1 cellular context compared by ENCODE assay signal in the genomic region with DNA sequence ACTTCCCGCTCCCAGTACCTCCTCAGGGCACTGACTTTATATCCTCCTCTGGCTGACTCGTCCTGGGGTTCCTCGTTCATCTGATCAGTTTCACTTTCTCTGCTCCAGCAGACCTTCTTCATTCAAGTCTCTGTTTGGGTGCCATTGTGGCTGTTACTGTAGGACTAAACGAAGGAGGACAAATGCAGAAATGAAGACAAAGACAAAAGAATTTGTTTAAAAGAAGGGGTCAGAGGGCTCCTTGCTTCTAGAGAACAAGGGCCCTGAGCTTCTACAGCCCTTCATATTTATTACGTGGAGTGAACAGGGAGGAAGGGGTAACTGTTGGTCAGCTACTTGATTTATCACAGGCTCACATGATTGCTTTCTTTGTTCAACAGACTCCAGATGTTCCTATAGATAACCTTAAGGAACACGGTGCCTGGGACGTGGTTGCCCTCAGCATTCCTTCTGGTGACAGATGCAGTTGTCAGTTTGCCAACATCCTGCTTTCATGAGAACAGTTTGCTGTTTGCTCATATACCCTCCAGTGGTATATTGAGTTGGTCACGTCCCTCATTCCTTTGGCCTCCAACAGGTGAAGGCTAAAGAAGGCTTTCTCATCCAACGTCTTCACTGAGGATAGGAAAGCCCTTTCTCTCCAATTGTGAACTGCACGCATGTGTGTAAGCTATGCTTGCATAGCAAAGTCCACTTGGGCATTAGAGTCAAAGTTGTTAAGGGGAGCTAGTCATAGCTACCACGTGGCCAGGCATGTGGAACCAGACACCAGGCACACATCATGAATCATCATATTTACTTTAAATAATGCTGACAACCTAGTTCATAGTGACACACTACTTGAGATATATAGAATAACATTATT.
A peak's percentile ranks its signal among the peaks of the same experiment; 100 is the strongest.
TF ChIP-seq lines count a peak whose summit lies in the region.

No MANE protein-coding gene starts in this region.

TF ChIP-seq in K562, 482 proteins besides CTCF, POLR2A, EP300 and RAD21 (continued from another document and continues in another):
- TF ChIP-seq CAMTA2 (CRISPR knock-in tag; conservative IDR thresholded peaks at IDR 0.05) (no peak), TBP (optimal IDR thresholded peaks at IDR 0.05; ENCODE audit: low read depth, low read length) (no peak), TCF7L2 (IDR thresholded peaks at IDR 0.05; ENCODE audit: low read depth, low read length) (no peak), FOXK1 (CRISPR knock-in tag; IDR thresholded peaks at IDR 0.05; ENCODE audit: borderline replicate concordance) (no peak; the same call in 1 of the 2 replicates), ZNF274 (IDR thresholded peaks at IDR 0.05; ENCODE audit: borderline replicate concordance, low read depth, low read length) (no peak), E2F4 (CRISPR knock-in tag; IDR thresholded peaks at IDR 0.05; ENCODE audit: low read depth) (no peak), JUND (IDR thresholded peaks at IDR 0.05; ENCODE audit: borderline replicate concordance, low read depth, low read length) (peak; percentile 76), JUND (tag; IDR thresholded peaks at IDR 0.05; ENCODE audit: borderline replicate concordance, low read depth, low read length) (peak; percentile 87; the same call in 2 of the 3 replicates), ZC3H11A (IDR thresholded peaks at IDR 0.05; ENCODE audit: low read depth, low read length) (no peak), JUN (IDR thresholded peaks at IDR 0.05; ENCODE audit: borderline replicate concordance, low read depth, low read length) (peak; percentile 75), JUN (CRISPR knock-in tag; IDR thresholded peaks at IDR 0.05; ENCODE audit: borderline replicate concordance) (no peak; the same call in 1 of the 2 replicates), NFATC3 (IDR thresholded peaks at IDR 0.05) (no peak), ZNF224 (CRISPR knock-in tag; IDR thresholded peaks at IDR 0.05) (no peak), FOXA1 (IDR thresholded peaks at IDR 0.05; ENCODE audit: borderline replicate concordance) (no peak), SAP30 (IDR thresholded peaks at IDR 0.05; ENCODE audit: borderline replicate concordance, insufficient read depth, low read depth, low read length, poor library complexity, severe bottlenecking) (peak; percentile 28), RREB1 (CRISPR knock-in tag; IDR thresholded peaks at IDR 0.05) (0 out of 2 replicates have a peak, but pooled peaks have one; percentile 71), MCM7 (IDR thresholded peaks at IDR 0.05) (no peak; a peak in 1 of 4 replicates), MBD1 (CRISPR knock-in tag; IDR thresholded peaks at IDR 0.05) (no peak), ZNF436 (CRISPR knock-in tag; IDR thresholded peaks at IDR 0.05) (no peak), ZNF197 (CRISPR knock-in tag; IDR thresholded peaks at IDR 0.05; ENCODE audit: low read depth) (peak; percentile 88), ZNF696 (CRISPR knock-in tag; conservative IDR thresholded peaks at IDR 0.05) (no peak), TSC22D4 (tag; IDR thresholded peaks at IDR 0.05) (no peak), HIVEP1 (CRISPR knock-in tag; IDR thresholded peaks at IDR 0.05) (no peak), CBFB (CRISPR knock-in tag; IDR thresholded peaks at IDR 0.05) (peak; percentile 20; the same call in 1 of the 2 replicates), KAT7 (CRISPR knock-in tag; IDR thresholded peaks at IDR 0.05; ENCODE audit: borderline replicate concordance) (peak; percentile 28; the same call in 1 of the 2 replicates), FUS (optimal IDR thresholded peaks at IDR 0.05; ENCODE audit: low read depth, low read length) (no peak), XRCC5 (IDR thresholded peaks at IDR 0.05; ENCODE audit: low read depth, low read length) (0 out of 2 replicates have a peak, but pooled peaks have one; percentile 62), ZNF24 (IDR thresholded peaks at IDR 0.05) (0 out of 2 replicates have a peak, but pooled peaks have one; percentile 57), ATF7 (IDR thresholded peaks at IDR 0.05) (peak; percentile 91), ID3 (CRISPR knock-in tag; IDR thresholded peaks at IDR 0.05) (no peak), ID3 (tag; IDR thresholded peaks at IDR 0.05) (peak; percentile 96), ELF2 (CRISPR knock-in tag; IDR thresholded peaks at IDR 0.05) (peak; percentile 15; the same call in 1 of the 2 replicates), CHD4 (IDR thresholded peaks at IDR 0.05; ENCODE audit: insufficient read depth, insufficient replicate concordance, low read depth, low read length, poor library complexity, severe bottlenecking) (no peak), LCOR (CRISPR knock-in tag; IDR thresholded peaks at IDR 0.05) (peak; percentile 91), ERF (CRISPR knock-in tag; IDR thresholded peaks at IDR 0.05) (no peak), TEAD4 (IDR thresholded peaks at IDR 0.05; ENCODE audit: low read length) (peak; percentile 96), TEAD4 (CRISPR knock-in tag; IDR thresholded peaks at IDR 0.05; ENCODE audit: borderline replicate concordance) (no peak), ZNF347 (CRISPR knock-in tag; IDR thresholded peaks at IDR 0.05; ENCODE audit: low read depth) (no peak), POLR3A (IDR thresholded peaks at IDR 0.05; ENCODE audit: borderline replicate concordance, extremely low read depth, insufficient read depth, insufficient read length) (no peak), ZNF133 (CRISPR knock-in tag; IDR thresholded peaks at IDR 0.05) (no peak), ATF3 (IDR thresholded peaks at IDR 0.05) (peak; percentile 80), ATF3 (CRISPR knock-in tag; conservative IDR thresholded peaks at IDR 0.05) (peak; percentile 56; the same call in 1 of the 2 replicates), ZNF165 (CRISPR knock-in tag; IDR thresholded peaks at IDR 0.05; ENCODE audit: borderline replicate concordance) (peak; percentile 83; the same call in 1 of the 2 replicates), ILF3 (IDR thresholded peaks at IDR 0.05; ENCODE audit: borderline replicate concordance) (no peak), NFIC (IDR thresholded peaks at IDR 0.05) (peak; percentile 98)
- TF ChIP-seq, protein P1, sequence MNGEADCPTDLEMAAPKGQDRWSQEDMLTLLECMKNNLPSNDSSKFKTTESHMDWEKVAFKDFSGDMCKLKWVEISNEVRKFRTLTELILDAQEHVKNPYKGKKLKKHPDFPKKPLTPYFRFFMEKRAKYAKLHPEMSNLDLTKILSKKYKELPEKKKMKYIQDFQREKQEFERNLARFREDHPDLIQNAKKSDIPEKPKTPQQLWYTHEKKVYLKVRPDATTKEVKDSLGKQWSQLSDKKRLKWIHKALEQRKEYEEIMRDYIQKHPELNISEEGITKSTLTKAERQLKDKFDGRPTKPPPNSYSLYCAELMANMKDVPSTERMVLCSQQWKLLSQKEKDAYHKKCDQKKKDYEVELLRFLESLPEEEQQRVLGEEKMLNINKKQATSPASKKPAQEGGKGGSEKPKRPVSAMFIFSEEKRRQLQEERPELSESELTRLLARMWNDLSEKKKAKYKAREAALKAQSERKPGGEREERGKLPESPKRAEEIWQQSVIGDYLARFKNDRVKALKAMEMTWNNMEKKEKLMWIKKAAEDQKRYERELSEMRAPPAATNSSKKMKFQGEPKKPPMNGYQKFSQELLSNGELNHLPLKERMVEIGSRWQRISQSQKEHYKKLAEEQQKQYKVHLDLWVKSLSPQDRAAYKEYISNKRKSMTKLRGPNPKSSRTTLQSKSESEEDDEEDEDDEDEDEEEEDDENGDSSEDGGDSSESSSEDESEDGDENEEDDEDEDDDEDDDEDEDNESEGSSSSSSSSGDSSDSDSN (IDR thresholded peaks at IDR 0.05; ENCODE audit: borderline replicate concordance in 1 of 2, low read depth in 2 of 2, low read length in 2 of 2), result peak in 1 of 2 experiments; percentile 35; a peak in 1 of 4 replicates
- TF ChIP-seq, protein P2, sequence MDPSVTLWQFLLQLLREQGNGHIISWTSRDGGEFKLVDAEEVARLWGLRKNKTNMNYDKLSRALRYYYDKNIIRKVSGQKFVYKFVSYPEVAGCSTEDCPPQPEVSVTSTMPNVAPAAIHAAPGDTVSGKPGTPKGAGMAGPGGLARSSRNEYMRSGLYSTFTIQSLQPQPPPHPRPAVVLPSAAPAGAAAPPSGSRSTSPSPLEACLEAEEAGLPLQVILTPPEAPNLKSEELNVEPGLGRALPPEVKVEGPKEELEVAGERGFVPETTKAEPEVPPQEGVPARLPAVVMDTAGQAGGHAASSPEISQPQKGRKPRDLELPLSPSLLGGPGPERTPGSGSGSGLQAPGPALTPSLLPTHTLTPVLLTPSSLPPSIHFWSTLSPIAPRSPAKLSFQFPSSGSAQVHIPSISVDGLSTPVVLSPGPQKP (CRISPR knock-in tag; IDR thresholded peaks at IDR 0.05), result no peak
- TF ChIP-seq, protein P3, sequence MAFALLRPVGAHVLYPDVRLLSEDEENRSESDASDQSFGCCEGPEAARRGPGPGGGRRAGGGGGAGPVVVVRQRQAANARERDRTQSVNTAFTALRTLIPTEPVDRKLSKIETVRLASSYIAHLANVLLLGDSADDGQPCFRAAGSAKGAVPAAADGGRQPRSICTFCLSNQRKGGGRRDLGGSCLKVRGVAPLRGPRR (CRISPR knock-in tag; IDR thresholded peaks at IDR 0.05), result no peak
- TF ChIP-seq, protein P4, sequence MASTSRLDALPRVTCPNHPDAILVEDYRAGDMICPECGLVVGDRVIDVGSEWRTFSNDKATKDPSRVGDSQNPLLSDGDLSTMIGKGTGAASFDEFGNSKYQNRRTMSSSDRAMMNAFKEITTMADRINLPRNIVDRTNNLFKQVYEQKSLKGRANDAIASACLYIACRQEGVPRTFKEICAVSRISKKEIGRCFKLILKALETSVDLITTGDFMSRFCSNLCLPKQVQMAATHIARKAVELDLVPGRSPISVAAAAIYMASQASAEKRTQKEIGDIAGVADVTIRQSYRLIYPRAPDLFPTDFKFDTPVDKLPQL (IDR thresholded peaks at IDR 0.05; ENCODE audit: extremely low read depth, insufficient read length), result no peak
